8 cellular contexts compared by ENCODE assay signal in the genomic region with DNA sequence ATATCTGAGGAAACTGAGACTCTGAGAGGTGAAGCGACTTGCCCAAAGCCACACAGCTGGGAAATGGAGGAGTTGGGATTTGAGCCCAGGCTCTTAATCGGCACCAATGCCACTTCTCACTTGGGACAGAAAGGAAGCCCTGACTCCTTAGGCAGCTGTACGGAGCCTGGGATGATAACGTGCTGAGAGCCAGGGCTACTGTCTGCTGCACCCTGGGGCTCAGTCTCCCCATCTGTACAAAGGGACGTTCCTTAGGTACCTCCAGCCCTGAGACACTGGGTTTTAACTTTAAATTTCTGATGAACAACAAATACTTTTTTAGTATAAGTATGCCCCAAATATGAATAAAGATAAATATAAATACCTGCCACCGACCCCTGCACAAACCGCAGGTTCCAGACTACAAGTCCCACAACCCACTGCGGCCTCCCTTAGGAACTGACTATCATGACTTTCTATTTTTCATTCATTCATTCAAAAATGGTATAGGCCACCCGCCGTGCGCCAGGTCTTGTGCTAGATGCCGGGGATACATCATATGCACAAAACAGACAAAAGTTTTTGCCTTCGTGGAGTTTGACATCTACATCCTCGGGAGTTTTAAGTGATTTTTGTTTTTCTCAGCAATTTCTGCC. TPM values are rescaled to one million over a fixed set of nuclear protein-coding genes. Genes with fewer than 3 reads are reported as not detected.
A peak's percentile ranks its signal among the peaks of the same experiment; 100 is the strongest.
DNase-seq lines count a peak whose midpoint lies in the region; ATAC-seq and TF ChIP-seq lines count a peak whose summit lies in the region.

No MANE protein-coding gene starts in this region.

- peaks cover 77% of the 10 kb centered on the region for H4K20me1 ChIP-seq in DND-41 (ENCODE audit: insufficient read depth, low read length)

- H3K79me2 ChIP-seq in DND-41 (ENCODE audit: insufficient read depth, low read length) (peaks cover 91% of the 10 kb centered on the region), mesendoderm (ENCODE audit: control insufficient read depth, insufficient read depth, low read length) (peaks cover 40% of the 10 kb centered on the region)

- peak; percentile 63 for ATAC-seq in DND-41 (ENCODE audit: insufficient read depth, low read depth)
- ATAC-seq in WTC11, result peak; percentile 42
- ATAC-seq in stimulated activated naive CD8-positive, alpha-beta T cell treated with anti-CD3 and anti-CD28 coated beads, Interleukin-15, Interleukin-2, amounts not matched to agents 100 U/mL and 50 U/mL, for 24 hours, result peak; percentile 19
- no peak for ATAC-seq in HG03520 (IDR thresholded peaks at IDR 0.05; ENCODE audit: unreplicated experiment)

- H2AK5ac ChIP-seq in mesendoderm (ENCODE audit: low read length), result no peak overlapping the region

- peak overlapping the region; percentile 22 to 93; a peak in 3 of 4 replicates for H3K4me3 ChIP-seq in DND-41 (ENCODE audit: low read depth in 1 of 2, low read length in 2 of 2)
- peak overlapping the region; percentile 74 to 100 (median 97) for H3K4me3 ChIP-seq in dorsolateral prefrontal cortex
- peak overlapping the region; percentile 35 for H3K4me3 ChIP-seq in mesendoderm (ENCODE audit: low read length)

- H3K36me3 ChIP-seq in DND-41 (ENCODE audit: insufficient read depth, low read length), result peaks cover 60% of the 10 kb centered on the region
- no peaks in the 10 kb centered on the region for H3K36me3 ChIP-seq in mesendoderm (ENCODE audit: control insufficient read depth, insufficient read depth, low read length)

- no peak overlapping the region for H3K23ac ChIP-seq in mesendoderm (ENCODE audit: low read length)

- peak overlapping the region; percentile 94 for H4K5ac ChIP-seq in mesendoderm (ENCODE audit: low read length)

- no CpG with 5 or more reads among the region's 14 CpGs for WGBS in mesendoderm (ENCODE audit: extremely low coverage, insufficient coverage, low lambda C conversion rate)

- H3K9me3 Mint-ChIP-seq in HFFc6 (no peaks in the 10 kb centered on the region), WTC11 (no peaks in the 10 kb centered on the region)

- H3K27me3 ChIP-seq in DND-41 (ENCODE audit: insufficient read depth, low read length, poor library complexity), result no peaks in the 10 kb centered on the region
- no peaks in the 10 kb centered on the region for H3K27me3 ChIP-seq in dorsolateral prefrontal cortex
- no peaks in the 10 kb centered on the region for H3K27me3 ChIP-seq in mesendoderm (ENCODE audit: insufficient read depth, low read length, poor library complexity)

- H2AFZ ChIP-seq in DND-41 (ENCODE audit: low read depth, low read length), result peak overlapping the region; percentile 65

- CTCF ChIA-PET in WTC11 (lab: Charles Lee), result interaction anchor here (2.0 to 2.2 kb wide), 2 partner anchors 56 to 234 kb away, joined by 5 to 8 read pairs; no protein-coding TSS in a partner anchor

- H3K27ac Mint-ChIP-seq in HFFc6, result peak overlapping the region; percentile 78
- peak overlapping the region; percentile 98 for H3K27ac Mint-ChIP-seq in WTC11

- POLR2A ChIA-PET in WTC11 (lab: Charles Lee), result no interaction called here

- peak overlapping the region; percentile 79 for H3K56ac ChIP-seq in mesendoderm (ENCODE audit: low read length)

- no peaks in the 10 kb centered on the region for H3K9me3 ChIP-seq in DND-41 (ENCODE audit: insufficient read depth, low read length, severe bottlenecking)

- H3K79me1 ChIP-seq in mesendoderm (ENCODE audit: low read length), result peaks cover 16% of the 10 kb centered on the region

- H3K36me3 Mint-ChIP-seq in HFFc6 (ENCODE audit: low read depth), result no peaks in the 10 kb centered on the region
- H3K36me3 Mint-ChIP-seq in WTC11, result 0 out of 2 replicates have a peak, but pooled peaks cover 2% of the 10 kb centered on the region

- no peak overlapping the region for H3K4ac ChIP-seq in mesendoderm (ENCODE audit: low read depth, low read length)

- H3K27me3 Mint-ChIP-seq in HFFc6 (ENCODE audit: insufficient read depth), result peaks cover 4% of the 10 kb centered on the region; the same call in 1 of the 2 replicates
- no peaks in the 10 kb centered on the region for H3K27me3 Mint-ChIP-seq in WTC11 (ENCODE audit: low read depth)

- H3K4me1 Mint-ChIP-seq in HFFc6 (ENCODE audit: low read depth), result peaks cover 21% of the 10 kb centered on the region
- H3K4me1 Mint-ChIP-seq in WTC11, result peaks cover 20% of the 10 kb centered on the region

- H3K9ac ChIP-seq in DND-41 (ENCODE audit: low read depth, low read length) (peak overlapping the region; percentile 92), mesendoderm (ENCODE audit: low read length) (peak overlapping the region; percentile 56)

- H3K4me2 ChIP-seq in DND-41 (ENCODE audit: insufficient read depth, low read length) (peak overlapping the region; percentile 96), mesendoderm (ENCODE audit: low read length) (peak overlapping the region; percentile 93)

- H3K4me1 ChIP-seq in DND-41 (ENCODE audit: insufficient read depth, low read length), result peaks cover 81% of the 10 kb centered on the region
- peaks cover 3% of the 10 kb centered on the region for H3K4me1 ChIP-seq in mesendoderm (ENCODE audit: control insufficient read depth, low read depth, low read length)

- H4K8ac ChIP-seq in mesendoderm (ENCODE audit: low read depth, low read length), result no peak overlapping the region

- no peak overlapping the region for H2BK15ac ChIP-seq in mesendoderm (replicated peaks; ENCODE audit: low read depth)

- H3K4me3 Mint-ChIP-seq in HFFc6, result peak overlapping the region; percentile 99
- H3K4me3 Mint-ChIP-seq in WTC11, result peak overlapping the region; percentile 96

- no peak for TF ChIP-seq CTCF in DND-41 (IDR thresholded peaks at IDR 0.05; ENCODE audit: borderline replicate concordance, extremely low read depth, low read length, poor library complexity, severe bottlenecking)
- no peak for TF ChIP-seq CTCF in HFFc6 (IDR thresholded peaks at IDR 0.05)
- no peak for TF ChIP-seq CTCF in WTC11 (IDR thresholded peaks at IDR 0.05)
- TF ChIP-seq CTCF in dorsolateral prefrontal cortex (IDR thresholded peaks at IDR 0.05 in 54 of 56, conservative IDR thresholded peaks at IDR 0.05 in 2 of 56; ENCODE audit: low read depth in 1 of 56, partially characterized antibody in 56 of 56), result peak in 8 of 56 donors; percentile 6 to 25 (median 13)

- no peak overlapping the region for H2BK5ac ChIP-seq in mesendoderm (ENCODE audit: low read length)

- no peak overlapping the region for H3K18ac ChIP-seq in mesendoderm (ENCODE audit: low read length)

- no peak overlapping the region for H2BK120ac ChIP-seq in mesendoderm (ENCODE audit: low read depth, low read length)

- H3K27ac ChIP-seq in DND-41 (ENCODE audit: low read length), result peak overlapping the region; percentile 91
- H3K27ac ChIP-seq in dorsolateral prefrontal cortex, result peak overlapping the region in 58 of 59 donors; percentile 36 to 98 (median 93)
- no peak overlapping the region for H3K27ac ChIP-seq in mesendoderm (ENCODE audit: low read depth, low read length)

- no peak for DNase-seq in DND-41
- no peak for DNase-seq in HFFc6
- DNase-seq in NCI-H146 (lab: John Stamatoyannopoulos, UW), result peak; percentile 65
- DNase-seq in WTC11 (ENCODE audit: low spot score), result peak; percentile 56
- DNase-seq in dorsolateral prefrontal cortex, result peak; percentile 68 to 90 (median 82)
- DNase-seq in mesendoderm, result no peak
- DNase-seq in stimulated activated naive CD8-positive, alpha-beta T cell treated with anti-CD3 and anti-CD28 coated beads, Interleukin-15, Interleukin-2, amounts not matched to agents 100 U/mL and 50 U/mL, for 24 hours, result peak; percentile 70

- intact Hi-C loops in dorsolateral prefrontal cortex (cut with DNase I), result loop anchor here (10.0 kb wide), 2 partner anchors 240 to 1340 kb away; a partner anchor contains a TSS

TF ChIP-seq in WTC11, 78 proteins besides CTCF, POLR2A, EP300 and RAD21 (continues in another document):
- TF ChIP-seq GTF2I (CRISPR knock-in tag; conservative IDR thresholded peaks at IDR 0.05), result peak; percentile 77; the same call in 1 of the 2 replicates
- TF ChIP-seq EMX1 (CRISPR knock-in tag; IDR thresholded peaks at IDR 0.05), result no peak
- TF ChIP-seq, protein P1, sequence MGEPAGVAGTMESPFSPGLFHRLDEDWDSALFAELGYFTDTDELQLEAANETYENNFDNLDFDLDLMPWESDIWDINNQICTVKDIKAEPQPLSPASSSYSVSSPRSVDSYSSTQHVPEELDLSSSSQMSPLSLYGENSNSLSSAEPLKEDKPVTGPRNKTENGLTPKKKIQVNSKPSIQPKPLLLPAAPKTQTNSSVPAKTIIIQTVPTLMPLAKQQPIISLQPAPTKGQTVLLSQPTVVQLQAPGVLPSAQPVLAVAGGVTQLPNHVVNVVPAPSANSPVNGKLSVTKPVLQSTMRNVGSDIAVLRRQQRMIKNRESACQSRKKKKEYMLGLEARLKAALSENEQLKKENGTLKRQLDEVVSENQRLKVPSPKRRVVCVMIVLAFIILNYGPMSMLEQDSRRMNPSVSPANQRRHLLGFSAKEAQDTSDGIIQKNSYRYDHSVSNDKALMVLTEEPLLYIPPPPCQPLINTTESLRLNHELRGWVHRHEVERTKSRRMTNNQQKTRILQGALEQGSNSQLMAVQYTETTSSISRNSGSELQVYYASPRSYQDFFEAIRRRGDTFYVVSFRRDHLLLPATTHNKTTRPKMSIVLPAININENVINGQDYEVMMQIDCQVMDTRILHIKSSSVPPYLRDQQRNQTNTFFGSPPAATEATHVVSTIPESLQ (CRISPR knock-in tag; IDR thresholded peaks at IDR 0.05), result no peak

RNA-seq across cellular contexts. Expression of a gene that starts 0.8 kb away (rescaled TPM):
- total RNA-seq in HFFc6 (2021; fragmentation: NEBNext Ultra II Directional; extraction: Animal tissue kit (Norgen Biotek cat#: 25700)), result 100 to 1,000 TPM in 4 of 6 experiments, 10 to 100 TPM in 2; 98.1 to 130 (median 106) TPM
- 99.9 to 113 TPM (median 105 TPM) in 3 replicates for total RNA-seq in WTC11 (2021)
- total RNA-seq in dorsolateral prefrontal cortex, result 10 to 100 TPM; 27.6 to 59.4 (median 41.0) TPM
- 76.3 TPM for polyA plus RNA-seq in mesendoderm (2013, experiment 1 of 2)
- polyA plus RNA-seq in mesendoderm (2013, experiment 2 of 2), result 74.9 TPM

RNA-seq across cellular contexts. Expression of a gene that starts 6.4 kb away (rescaled TPM):
- total RNA-seq in HFFc6 (2021; fragmentation: NEBNext Ultra II Directional; extraction: Animal tissue kit (Norgen Biotek cat#: 25700)), result not detected
- total RNA-seq in WTC11 (2021) (0.27 to 0.37 TPM (median 0.28 TPM) in 3 replicates), dorsolateral prefrontal cortex (1 to 10 TPM in 9 of 120 experiments, under 1 TPM in 55, not detected in 56; 0.28 to 3.3 (median 0.64) TPM)
- polyA plus RNA-seq in mesendoderm (2013, experiment 1 of 2), result not detected
- polyA plus RNA-seq in mesendoderm (2013, experiment 2 of 2), result not detected

RNA-seq across cellular contexts. Expression of a gene that starts 39.5 kb away (rescaled TPM):
- total RNA-seq in HFFc6 (2021; fragmentation: NEBNext Ultra II Directional; extraction: Animal tissue kit (Norgen Biotek cat#: 25700)), result under 1 TPM in 3 of 6 experiments, not detected in 3; 0.20 to 0.46 (median 0.30) TPM
- total RNA-seq in WTC11 (2021) (7.7 to 10.6 TPM (median 9.0 TPM) in 3 replicates), dorsolateral prefrontal cortex (100 to 1,000 TPM in 42 of 120 experiments, 10 to 100 TPM in 78; 29.0 to 154 (median 91.2) TPM)
- polyA plus RNA-seq in mesendoderm (2013, experiment 1 of 2), result 0.65 TPM
- 0.73 TPM for polyA plus RNA-seq in mesendoderm (2013, experiment 2 of 2)

RNA-seq across cellular contexts. Expression of a gene that starts 49.1 kb away (rescaled TPM):
- total RNA-seq in HFFc6 (2021; fragmentation: NEBNext Ultra II Directional; extraction: Animal tissue kit (Norgen Biotek cat#: 25700)), result not detected
- total RNA-seq in WTC11 (2021) (0.22 to 0.44 TPM (median 0.37 TPM) in 3 replicates), dorsolateral prefrontal cortex (10 to 100 TPM in 2 of 120 experiments, 1 to 10 TPM in 118; 2.3 to 11.9 (median 6.1) TPM)
- polyA plus RNA-seq in mesendoderm (2013, experiment 1 of 2), result 0.21 TPM
- 0.17 TPM for polyA plus RNA-seq in mesendoderm (2013, experiment 2 of 2)

Comparison
In these comparisons a context has a peak if more than half of its experiments do, and no peak if none do; other contexts are left out.
1. DNase-seq: peak in NCI-H146 (single experiment), WTC11 (single experiment), dorsolateral prefrontal cortex (10 of 10) and stimulated activated naive CD8-positive, alpha-beta T cell treated with anti-CD3 and anti-CD28 coated beads, Interleukin-15, Interleukin-2, amounts not matched to agents 100 U/mL and 50 U/mL, for 24 hours (single experiment); none in DND-41 (single experiment), HFFc6 (single experiment) and mesendoderm (single experiment).
2. H3K4me3 ChIP-seq: peak in every context shown above with its lines; median percentile 97 in dorsolateral prefrontal cortex; 58 in DND-41; 35 in mesendoderm.